8 cellular contexts compared by ENCODE assay signal in the genomic region with DNA sequence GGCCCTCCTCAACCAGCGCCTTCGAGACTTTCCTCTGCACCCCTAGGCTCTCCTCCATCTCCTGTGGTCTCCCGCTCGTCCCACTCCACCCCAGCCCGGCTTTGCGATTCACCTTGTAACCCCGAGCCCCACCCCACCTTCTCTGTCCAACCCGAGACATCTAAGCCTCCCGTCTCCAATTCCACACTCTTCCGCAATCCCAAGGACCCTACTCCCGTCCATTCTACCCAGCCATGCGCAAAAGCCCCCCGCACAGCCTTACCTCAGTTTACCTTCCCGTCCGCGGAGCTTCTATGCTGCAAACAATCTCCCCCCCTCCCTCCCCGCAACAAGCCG. TPM values are rescaled to one million over a fixed set of nuclear protein-coding genes. Genes with fewer than 3 reads are reported as not detected.
DNase-seq lines count a peak whose midpoint lies in the region; ATAC-seq and TF ChIP-seq lines count a peak whose summit lies in the region.

No MANE protein-coding gene starts in this region.

- H3K36me3 ChIP-seq in ES-I3 (ENCODE audit: insufficient read depth, low read length) (peaks cover 11% of the 10 kb centered on the region), skeletal muscle satellite cell (ENCODE audit: insufficient read depth, low read length) (peaks cover 29% of the 10 kb centered on the region)

- H3K4me3 Mint-ChIP-seq in glutamatergic neuron (ENCODE audit: unreplicated experiment), result peak overlapping the region; percentile 94

- H3K9me3 Mint-ChIP-seq in glutamatergic neuron (ENCODE audit: unreplicated experiment), result peaks cover 6% of the 10 kb centered on the region

- H3K27me3 Mint-ChIP-seq in glutamatergic neuron (ENCODE audit: unreplicated experiment), result peaks cover 11% of the 10 kb centered on the region

- H3K4me3 ChIP-seq in HFF-Myc (replicated peaks; ENCODE audit: low read depth, low read length), result peak overlapping the region; percentile 79
- peak overlapping the region; percentile 82 for H3K4me3 ChIP-seq in skeletal muscle satellite cell (ENCODE audit: low read length)

- H3K36me3 Mint-ChIP-seq in glutamatergic neuron (ENCODE audit: unreplicated experiment), result peaks cover 10% of the 10 kb centered on the region

- ATAC-seq in SK-N-SH treated with all-trans-retinoic acid at 6 μM for 48 hours (peak; percentile 3; the same call in 2 of the 3 replicates), HG03439 (IDR thresholded peaks at IDR 0.05; ENCODE audit: unreplicated experiment) (no peak)

- no peaks in the 10 kb centered on the region for H3K27me3 ChIP-seq in skeletal muscle satellite cell (ENCODE audit: control insufficient read depth, insufficient read depth, low read length)

- TF ChIP-seq CTCF in HFF-Myc (IDR thresholded peaks at IDR 0.05; ENCODE audit: low read depth, low read length, missing control alignments), result no peak
- TF ChIP-seq CTCF in glutamatergic neuron (IDR thresholded peaks at IDR 0.05; ENCODE audit: partially characterized antibody, unreplicated experiment), result no peak

- H3K4me1 Mint-ChIP-seq in glutamatergic neuron (ENCODE audit: low read depth, unreplicated experiment), result peaks cover 27% of the 10 kb centered on the region

- H3K9me3 ChIP-seq in ES-I3 (ENCODE audit: control insufficient read depth, insufficient read depth, low read length), result no peaks in the 10 kb centered on the region
- no peaks in the 10 kb centered on the region for H3K9me3 ChIP-seq in skeletal muscle satellite cell (replicated peaks; ENCODE audit: low read length)

- DNase-seq in HFF-Myc (ENCODE audit: extremely low read depth, low read depth), result no peak
- peak; percentile 32 for DNase-seq in glutamatergic neuron
- DNase-seq in NCI-H2029 (lab: John Stamatoyannopoulos, UW), result no peak
- no peak for DNase-seq in NCI-H1436 (lab: John Stamatoyannopoulos, UW)

- H3K4me1 ChIP-seq in ES-I3 (ENCODE audit: insufficient read depth, low read length) (peaks cover 5% of the 10 kb centered on the region; the same call in 1 of the 2 replicates), skeletal muscle satellite cell (ENCODE audit: control insufficient read depth, insufficient read depth, low read length) (peaks cover 50% of the 10 kb centered on the region)

- H3K27ac Mint-ChIP-seq in glutamatergic neuron (ENCODE audit: unreplicated experiment), result peak overlapping the region; percentile 98

- H3K4me2 ChIP-seq in skeletal muscle satellite cell (ENCODE audit: low read length), result peak overlapping the region; percentile 95

- peak overlapping the region; percentile 85 for H3K9ac ChIP-seq in ES-I3 (ENCODE audit: low read depth, low read length)
- peak overlapping the region; percentile 89 for H3K9ac ChIP-seq in skeletal muscle satellite cell (ENCODE audit: low read depth, low read length)

TF ChIP-seq in SK-N-SH treated with all-trans-retinoic acid at 6 μM for 48 hours, 23 proteins besides CTCF, POLR2A, EP300 and RAD21:
- TF ChIP-seq ZFP30 (CRISPR knock-in tag; IDR thresholded peaks at IDR 0.05), result no peak
- no peak for TF ChIP-seq ARNTL (CRISPR knock-in tag; IDR thresholded peaks at IDR 0.05; ENCODE audit: borderline replicate concordance, low read depth)
- no peak for TF ChIP-seq BACH2 (CRISPR knock-in tag; IDR thresholded peaks at IDR 0.05; ENCODE audit: borderline replicate concordance)
- no peak for TF ChIP-seq OSR1 (CRISPR knock-in tag; IDR thresholded peaks at IDR 0.05)
- TF ChIP-seq, protein P1, sequence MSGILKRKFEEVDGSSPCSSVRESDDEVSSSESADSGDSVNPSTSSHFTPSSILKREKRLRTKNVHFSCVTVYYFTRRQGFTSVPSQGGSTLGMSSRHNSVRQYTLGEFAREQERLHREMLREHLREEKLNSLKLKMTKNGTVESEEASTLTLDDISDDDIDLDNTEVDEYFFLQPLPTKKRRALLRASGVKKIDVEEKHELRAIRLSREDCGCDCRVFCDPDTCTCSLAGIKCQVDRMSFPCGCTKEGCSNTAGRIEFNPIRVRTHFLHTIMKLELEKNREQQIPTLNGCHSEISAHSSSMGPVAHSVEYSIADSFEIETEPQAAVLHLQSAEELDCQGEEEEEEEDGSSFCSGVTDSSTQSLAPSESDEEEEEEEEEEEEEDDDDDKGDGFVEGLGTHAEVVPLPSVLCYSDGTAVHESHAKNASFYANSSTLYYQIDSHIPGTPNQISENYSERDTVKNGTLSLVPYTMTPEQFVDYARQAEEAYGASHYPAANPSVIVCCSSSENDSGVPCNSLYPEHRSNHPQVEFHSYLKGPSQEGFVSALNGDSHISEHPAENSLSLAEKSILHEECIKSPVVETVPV (CRISPR knock-in tag; IDR thresholded peaks at IDR 0.05), result no peak
- TF ChIP-seq PPARA (CRISPR knock-in tag; IDR thresholded peaks at IDR 0.05; ENCODE audit: borderline replicate concordance), result no peak
- TF ChIP-seq ZFP3 (CRISPR knock-in tag; IDR thresholded peaks at IDR 0.05), result no peak

RNA-seq across cellular contexts. Expression of a gene that starts 0.2 kb away (rescaled TPM):
- 74.0 TPM for total RNA-seq in glutamatergic neuron (ENCODE audit: unreplicated experiment)
- total RNA-seq in skeletal muscle satellite cell (2012; rRNA removed), result 19.0 and 27.3 TPM in 2 replicates

RNA-seq across cellular contexts. Expression of a gene that starts 12.5 kb away (rescaled TPM):
- total RNA-seq in glutamatergic neuron (ENCODE audit: unreplicated experiment), result 30.5 TPM
- total RNA-seq in skeletal muscle satellite cell (2012; rRNA removed), result 12.4 and 15.5 TPM in 2 replicates

RNA-seq across cellular contexts. Expression of a gene that starts 33.3 kb away (rescaled TPM):
- total RNA-seq in glutamatergic neuron (ENCODE audit: unreplicated experiment), result 60.2 TPM
- 11.4 and 19.4 TPM in 2 replicates for total RNA-seq in skeletal muscle satellite cell (2012; rRNA removed)
